Comparison of ENCODE assay signal across 13 cellular contexts in genomic region chr2:73588177-73588576, GRCh38. TPM values are rescaled to one million over a fixed set of nuclear protein-coding genes. Genes with fewer than 3 reads are reported as not detected.
DNase-seq lines count a peak whose midpoint lies in the region; ATAC-seq and TF ChIP-seq lines count a peak whose summit lies in the region.
"Had no signal": no experiment of that assay in that cellular context is flagged by ENCODE, and none has a peak within 500 bp of the region (broad histone marks: within the 10 kb centered on the region; RNA-seq: fewer than 3 reads in every experiment).

No MANE protein-coding gene starts in this region.

- H3K4me2 ChIP-seq in KMS-11 = peak overlapping the region; percentile 22; the same call in 1 of the 2 replicates

- H2AFZ ChIP-seq in KMS-11 (ENCODE audit: low read depth) = no peak overlapping the region
- H2AFZ ChIP-seq: GM23248 had no signal

- H3K4me3 ChIP-seq in BE2C (ENCODE audit: low read depth, low read length) (no peak overlapping the region), KMS-11 (IDR thresholded peaks at IDR 0.05; ENCODE audit: insufficient read depth, low read depth, low read length) (no peak overlapping the region), psoas muscle (no peak overlapping the region)
- H3K4me3 ChIP-seq: GM23248 had no signal

- H4K20me1 ChIP-seq in KMS-11 (ENCODE audit: insufficient read depth) = no peaks in the 10 kb centered on the region

- H3K79me2 ChIP-seq in KMS-11 (ENCODE audit: insufficient read depth, low read depth) = no peaks in the 10 kb centered on the region

- H3K27me3 ChIP-seq in BE2C (no peaks in the 10 kb centered on the region), KMS-11 (ENCODE audit: insufficient read depth, low read depth) (no peaks in the 10 kb centered on the region), psoas muscle (ENCODE audit: insufficient read depth in 3 of 3, low read length in 2 of 3) (no peaks in the 10 kb centered on the region)

- ATAC-seq in GM18873 (IDR thresholded peaks at IDR 0.05; ENCODE audit: low FRiP score, unreplicated experiment) = no peak
- no peak for ATAC-seq in psoas muscle
- no peak for ATAC-seq in GM21825 (IDR thresholded peaks at IDR 0.05; ENCODE audit: unreplicated experiment)

- no peaks in the 10 kb centered on the region for H3K36me3 ChIP-seq in BE2C
- no peaks in the 10 kb centered on the region for H3K36me3 ChIP-seq in KMS-11 (ENCODE audit: insufficient read depth)
- no peaks in the 10 kb centered on the region for H3K36me3 ChIP-seq in psoas muscle (ENCODE audit: insufficient read depth in 1 of 2, low read depth in 1 of 2)
- H3K36me3 ChIP-seq: WERI-Rb-1 had no signal

- no peak overlapping the region for H3K9ac ChIP-seq in KMS-11
- H3K9ac ChIP-seq: GM23248 had no signal

- H3K27ac ChIP-seq in KMS-11 (no peak overlapping the region), psoas muscle (no peak overlapping the region)
- H3K27ac ChIP-seq: GM23248, HL-60, WERI-Rb-1 had no signal

- no peak for TF ChIP-seq CTCF in BE2C (IDR thresholded peaks at IDR 0.05; ENCODE audit: low read depth, low read length)
- TF ChIP-seq CTCF in KMS-11 (conservative IDR thresholded peaks at IDR 0.05; ENCODE audit: low read depth, low read length) = no peak
- TF ChIP-seq CTCF in psoas muscle (IDR thresholded peaks at IDR 0.05) = no peak

- H3K9me3 ChIP-seq in BE2C (no peaks in the 10 kb centered on the region), psoas muscle (no peaks in the 10 kb centered on the region)

- H3K4me1 ChIP-seq in BE2C (no peaks in the 10 kb centered on the region), KMS-11 (ENCODE audit: low read depth, poor library complexity, severe bottlenecking) (peaks cover 12% of the 10 kb centered on the region), psoas muscle (no peaks in the 10 kb centered on the region)

- WGBS in psoas muscle, 3 donors = 54 to 65% (median 58%) methylated on average over 4 of the region's 4 CpGs

- DNase-seq in BE2C (peak; percentile 63), SHP77 treated with DMSO at 0.1 percent for 48 hours (lab: John Stamatoyannopoulos, UW) (peak; percentile 36), iPS-NIHi11 (ENCODE audit: low spot score) (peak; percentile 15), psoas muscle (no peak), germinal center (ENCODE audit: low spot score) (no peak)
- DNase-seq: erythroblast, GM23248, NCI-H226, WERI-Rb-1 had no signal

- intact Hi-C loops in psoas muscle (cut with DNase I) = no loop called here

RNA-seq across cellular contexts. Expression of gene NAT8, which starts 54.0 kb away (rescaled TPM):
- polyA plus RNA-seq in BE2C (2012; ENCODE audit: insufficient read depth, insufficient read length, low read depth) = not detected
- not detected for total RNA-seq in psoas muscle
- not detected for polyA plus RNA-seq in psoas muscle
- total RNA-seq: GM23248 had no signal
- polyA plus RNA-seq: GM23248 had no signal

Comparison
In these comparisons a context has a peak if more than half of its experiments do, and no peak if none do; other contexts are left out.
1. DNase-seq: peak in BE2C (single experiment), SHP77 treated with DMSO at 0.1 percent for 48 hours (single experiment) and iPS-NIHi11 (single experiment); none in psoas muscle (0 of 2) and germinal center (single experiment).